ENCODE assay signal across 1 cellular context in the genomic region with DNA sequence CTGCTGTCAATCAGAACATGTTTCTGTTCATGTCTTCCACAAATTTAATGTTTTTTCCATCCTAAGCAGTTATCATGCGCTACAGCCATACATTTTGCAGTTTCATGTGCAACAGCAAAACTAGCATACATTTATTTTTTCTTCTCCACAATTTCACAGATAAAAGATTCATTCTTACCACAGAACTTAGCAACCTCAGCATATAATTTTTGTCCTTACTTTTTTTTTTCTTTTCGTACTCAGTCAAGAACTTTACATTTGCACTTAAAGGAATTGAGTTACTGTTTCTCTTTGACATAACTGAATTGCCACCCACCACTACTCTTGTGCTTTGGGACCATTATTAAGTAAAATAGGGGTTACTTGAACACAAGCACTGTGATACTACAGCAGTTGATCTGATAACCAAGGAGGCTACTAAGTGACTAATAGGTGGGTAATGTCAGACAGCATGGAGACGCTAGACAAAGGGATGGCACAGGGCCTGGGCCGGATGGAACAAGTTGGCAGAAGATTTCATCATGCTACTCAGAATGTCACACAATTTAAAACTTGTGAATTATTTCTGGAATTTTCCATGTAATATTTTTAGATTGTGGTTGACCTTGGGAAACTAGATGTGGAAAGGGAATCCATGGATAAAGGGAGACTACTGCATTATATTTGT.
TF ChIP-seq lines count a peak whose summit lies in the region.

No MANE protein-coding gene starts in this region.

TF ChIP-seq in GM23338, 12 proteins besides CTCF, POLR2A, EP300 and RAD21 (continued from another document):
- TF ChIP-seq, protein P1, sequence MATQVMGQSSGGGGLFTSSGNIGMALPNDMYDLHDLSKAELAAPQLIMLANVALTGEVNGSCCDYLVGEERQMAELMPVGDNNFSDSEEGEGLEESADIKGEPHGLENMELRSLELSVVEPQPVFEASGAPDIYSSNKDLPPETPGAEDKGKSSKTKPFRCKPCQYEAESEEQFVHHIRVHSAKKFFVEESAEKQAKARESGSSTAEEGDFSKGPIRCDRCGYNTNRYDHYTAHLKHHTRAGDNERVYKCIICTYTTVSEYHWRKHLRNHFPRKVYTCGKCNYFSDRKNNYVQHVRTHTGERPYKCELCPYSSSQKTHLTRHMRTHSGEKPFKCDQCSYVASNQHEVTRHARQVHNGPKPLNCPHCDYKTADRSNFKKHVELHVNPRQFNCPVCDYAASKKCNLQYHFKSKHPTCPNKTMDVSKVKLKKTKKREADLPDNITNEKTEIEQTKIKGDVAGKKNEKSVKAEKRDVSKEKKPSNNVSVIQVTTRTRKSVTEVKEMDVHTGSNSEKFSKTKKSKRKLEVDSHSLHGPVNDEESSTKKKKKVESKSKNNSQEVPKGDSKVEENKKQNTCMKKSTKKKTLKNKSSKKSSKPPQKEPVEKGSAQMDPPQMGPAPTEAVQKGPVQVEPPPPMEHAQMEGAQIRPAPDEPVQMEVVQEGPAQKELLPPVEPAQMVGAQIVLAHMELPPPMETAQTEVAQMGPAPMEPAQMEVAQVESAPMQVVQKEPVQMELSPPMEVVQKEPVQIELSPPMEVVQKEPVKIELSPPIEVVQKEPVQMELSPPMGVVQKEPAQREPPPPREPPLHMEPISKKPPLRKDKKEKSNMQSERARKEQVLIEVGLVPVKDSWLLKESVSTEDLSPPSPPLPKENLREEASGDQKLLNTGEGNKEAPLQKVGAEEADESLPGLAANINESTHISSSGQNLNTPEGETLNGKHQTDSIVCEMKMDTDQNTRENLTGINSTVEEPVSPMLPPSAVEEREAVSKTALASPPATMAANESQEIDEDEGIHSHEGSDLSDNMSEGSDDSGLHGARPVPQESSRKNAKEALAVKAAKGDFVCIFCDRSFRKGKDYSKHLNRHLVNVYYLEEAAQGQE (IDR thresholded peaks at IDR 0.05; ENCODE audit: unreplicated experiment) = no peak
